In genomic region chr22:21641795-21642583, GRCh38 we compare ENCODE assay signal across 8 cellular contexts. TPM values are rescaled to one million over a fixed set of nuclear protein-coding genes. Genes with fewer than 3 reads are reported as not detected.
A peak's percentile ranks its signal among the peaks of the same experiment; 100 is the strongest.
DNase-seq lines count a peak whose midpoint lies in the region; ATAC-seq and TF ChIP-seq lines count a peak whose summit lies in the region.

Gene SDF2L1 (plus strand): TSS chr22:21642302. CDS start chr22:21642337, 35 bp downstream.

- H3K27me3 Mint-ChIP-seq in chondrocyte (ENCODE audit: low read depth), result no peaks in the 10 kb centered on the region

- peak; percentile 84 for ATAC-seq in HG03457 (IDR thresholded peaks at IDR 0.05; ENCODE audit: unreplicated experiment)

- peak; percentile 91 for DNase-seq in BJ (ENCODE audit: low read depth)
- DNase-seq in GM19240 (ENCODE audit: insufficient read length, low spot score), result peak; percentile 99
- DNase-seq in NCI-H524 (lab: John Stamatoyannopoulos, UW), result peak; percentile 97 to 99
- DNase-seq in activated CD4-positive, alpha-beta T cell treated with anti-CD3 and anti-CD28 coated beads for 24 hours (ENCODE audit: low read depth in 2 of 2), result peak; percentile 97 to 98
- peak; percentile 99 for DNase-seq in chondrocyte (ENCODE audit: low spot score)
- peak; percentile 93 for DNase-seq in kidney epithelial cell (ENCODE audit: low read depth)
- DNase-seq in stimulated activated CD4-positive, alpha-beta T cell treated with anti-CD3 and anti-CD28 coated beads, Interleukin-15, amount 100 ng/mL, for 24 hours, result peak; percentile 99

- peaks cover 4% of the 10 kb centered on the region for H3K36me3 Mint-ChIP-seq in chondrocyte (ENCODE audit: low read depth)

- H3K4me3 Mint-ChIP-seq in chondrocyte (ENCODE audit: unreplicated experiment), result peak within 1 kb of the TSS; percentile 87

- POLR2A ChIA-PET in BJ (lab: Charles Lee), result no interaction called here

- H3K36me3 ChIP-seq in BJ (ENCODE audit: control insufficient read depth, insufficient read depth, low read length) (no peaks in the 10 kb centered on the region; the same call in none of the 2 replicates), kidney epithelial cell (ENCODE audit: control insufficient read depth, insufficient read depth, low read length) (peaks cover 2% of the 10 kb centered on the region)

- peak within 1 kb of the TSS; percentile 90 for H3K27ac Mint-ChIP-seq in chondrocyte (ENCODE audit: unreplicated experiment)

- peak within 1 kb of the TSS; percentile 92 for H3K4me3 ChIP-seq in BJ (ENCODE audit: low read depth, low read length)
- peak within 1 kb of the TSS; percentile 82 for H3K4me3 ChIP-seq in kidney epithelial cell (ENCODE audit: low read depth, low read length)

- H3K27me3 ChIP-seq in BJ (ENCODE audit: control insufficient read depth, insufficient read depth, low read length), result no peaks in the 10 kb centered on the region
- no peaks in the 10 kb centered on the region for H3K27me3 ChIP-seq in kidney epithelial cell (ENCODE audit: control insufficient read depth, insufficient read depth, low read length)

- H3K4me1 Mint-ChIP-seq in chondrocyte (ENCODE audit: low read depth), result peaks cover 29% of the 10 kb centered on the region

- CTCF ChIA-PET in BJ (lab: Yijun Ruan, JAX), result interaction anchor here (0.7 to 3.9 kb wide), 12 partner anchors 10 to 1757 kb away, joined by 3 to 71 read pairs (median 4); partner anchors contain the start of genes CCDC116 and YDJC

- H3K9me3 Mint-ChIP-seq in chondrocyte (ENCODE audit: low read depth), result no peaks in the 10 kb centered on the region

- TF ChIP-seq CTCF in BJ (IDR thresholded peaks at IDR 0.05; ENCODE audit: insufficient read depth, low read depth, low read length), result no peak
- peak; percentile 58 for TF ChIP-seq CTCF in chondrocyte (IDR thresholded peaks at IDR 0.05)
- TF ChIP-seq CTCF in kidney epithelial cell (IDR thresholded peaks at IDR 0.05; ENCODE audit: insufficient read depth, low read length, poor library complexity, severe bottlenecking), result no peak

RNA-seq across cellular contexts. Expression of gene SDF2L1, which starts in this region (rescaled TPM):
- 10.9 and 22.8 TPM in 2 replicates for polyA plus RNA-seq in BJ (2011; rRNA removed)
- polyA minus RNA-seq in BJ (2011; rRNA and poly(A)+ RNA removed), result 11.8 and 13.4 TPM in 2 replicates
- total RNA-seq in chondrocyte (21.2 to 28.4 TPM (median 26.0 TPM) in 3 replicates), kidney epithelial cell (82.8 and 87.1 TPM in 2 replicates)

Comparison
In these comparisons a context has a peak if more than half of its experiments do, and no peak if none do; other contexts are left out.
1. Peak in every context shown above with its lines: DNase-seq, ATAC-seq and H3K4me3 ChIP-seq.